1 cellular context compared by ENCODE assay signal in genomic region chr17:38354466-38354865, GRCh38.
TF ChIP-seq lines count a peak whose summit lies in the region.

No MANE protein-coding gene starts in this region.

TF ChIP-seq in GM12878, 131 proteins besides CTCF, POLR2A, EP300 and RAD21:
- TF ChIP-seq NKRF (conservative IDR thresholded peaks at IDR 0.05), result no peak
- no peak for TF ChIP-seq NR2C1 (IDR thresholded peaks at IDR 0.05)
- TF ChIP-seq KDM1A (IDR thresholded peaks at IDR 0.05; ENCODE audit: borderline replicate concordance), result no peak
- no peak for TF ChIP-seq PML (IDR thresholded peaks at IDR 0.05; ENCODE audit: low read length)
- no peak for TF ChIP-seq E2F4 (IDR thresholded peaks at IDR 0.05; ENCODE audit: low read depth, low read length)
- TF ChIP-seq ATF2 (IDR thresholded peaks at IDR 0.05; ENCODE audit: low read length), result no peak
- TF ChIP-seq NR2C2 (IDR thresholded peaks at IDR 0.05; ENCODE audit: borderline replicate concordance, control insufficient read depth, insufficient read length, low read depth), result no peak
- no peak for TF ChIP-seq CREM (IDR thresholded peaks at IDR 0.05; ENCODE audit: low read depth)
- TF ChIP-seq, protein P1, sequence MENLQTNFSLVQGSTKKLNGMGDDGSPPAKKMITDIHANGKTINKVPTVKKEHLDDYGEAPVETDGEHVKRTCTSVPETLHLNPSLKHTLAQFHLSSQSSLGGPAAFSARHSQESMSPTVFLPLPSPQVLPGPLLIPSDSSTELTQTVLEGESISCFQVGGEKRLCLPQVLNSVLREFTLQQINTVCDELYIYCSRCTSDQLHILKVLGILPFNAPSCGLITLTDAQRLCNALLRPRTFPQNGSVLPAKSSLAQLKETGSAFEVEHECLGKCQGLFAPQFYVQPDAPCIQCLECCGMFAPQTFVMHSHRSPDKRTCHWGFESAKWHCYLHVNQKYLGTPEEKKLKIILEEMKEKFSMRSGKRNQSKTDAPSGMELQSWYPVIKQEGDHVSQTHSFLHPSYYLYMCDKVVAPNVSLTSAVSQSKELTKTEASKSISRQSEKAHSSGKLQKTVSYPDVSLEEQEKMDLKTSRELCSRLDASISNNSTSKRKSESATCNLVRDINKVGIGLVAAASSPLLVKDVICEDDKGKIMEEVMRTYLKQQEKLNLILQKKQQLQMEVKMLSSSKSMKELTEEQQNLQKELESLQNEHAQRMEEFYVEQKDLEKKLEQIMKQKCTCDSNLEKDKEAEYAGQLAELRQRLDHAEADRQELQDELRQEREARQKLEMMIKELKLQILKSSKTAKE (IDR thresholded peaks at IDR 0.05; ENCODE audit: low read depth, poor library complexity, severe bottlenecking), result no peak
- no peak for TF ChIP-seq STAT1 (conservative IDR thresholded peaks at IDR 0.05)
- TF ChIP-seq ZNF384 (IDR thresholded peaks at IDR 0.05; ENCODE audit: borderline replicate concordance, low read depth, low read length), result no peak
- no peak for TF ChIP-seq TCF3 (IDR thresholded peaks at IDR 0.05; ENCODE audit: borderline replicate concordance, insufficient read depth, low read depth, low read length)
- TF ChIP-seq, protein P2, sequence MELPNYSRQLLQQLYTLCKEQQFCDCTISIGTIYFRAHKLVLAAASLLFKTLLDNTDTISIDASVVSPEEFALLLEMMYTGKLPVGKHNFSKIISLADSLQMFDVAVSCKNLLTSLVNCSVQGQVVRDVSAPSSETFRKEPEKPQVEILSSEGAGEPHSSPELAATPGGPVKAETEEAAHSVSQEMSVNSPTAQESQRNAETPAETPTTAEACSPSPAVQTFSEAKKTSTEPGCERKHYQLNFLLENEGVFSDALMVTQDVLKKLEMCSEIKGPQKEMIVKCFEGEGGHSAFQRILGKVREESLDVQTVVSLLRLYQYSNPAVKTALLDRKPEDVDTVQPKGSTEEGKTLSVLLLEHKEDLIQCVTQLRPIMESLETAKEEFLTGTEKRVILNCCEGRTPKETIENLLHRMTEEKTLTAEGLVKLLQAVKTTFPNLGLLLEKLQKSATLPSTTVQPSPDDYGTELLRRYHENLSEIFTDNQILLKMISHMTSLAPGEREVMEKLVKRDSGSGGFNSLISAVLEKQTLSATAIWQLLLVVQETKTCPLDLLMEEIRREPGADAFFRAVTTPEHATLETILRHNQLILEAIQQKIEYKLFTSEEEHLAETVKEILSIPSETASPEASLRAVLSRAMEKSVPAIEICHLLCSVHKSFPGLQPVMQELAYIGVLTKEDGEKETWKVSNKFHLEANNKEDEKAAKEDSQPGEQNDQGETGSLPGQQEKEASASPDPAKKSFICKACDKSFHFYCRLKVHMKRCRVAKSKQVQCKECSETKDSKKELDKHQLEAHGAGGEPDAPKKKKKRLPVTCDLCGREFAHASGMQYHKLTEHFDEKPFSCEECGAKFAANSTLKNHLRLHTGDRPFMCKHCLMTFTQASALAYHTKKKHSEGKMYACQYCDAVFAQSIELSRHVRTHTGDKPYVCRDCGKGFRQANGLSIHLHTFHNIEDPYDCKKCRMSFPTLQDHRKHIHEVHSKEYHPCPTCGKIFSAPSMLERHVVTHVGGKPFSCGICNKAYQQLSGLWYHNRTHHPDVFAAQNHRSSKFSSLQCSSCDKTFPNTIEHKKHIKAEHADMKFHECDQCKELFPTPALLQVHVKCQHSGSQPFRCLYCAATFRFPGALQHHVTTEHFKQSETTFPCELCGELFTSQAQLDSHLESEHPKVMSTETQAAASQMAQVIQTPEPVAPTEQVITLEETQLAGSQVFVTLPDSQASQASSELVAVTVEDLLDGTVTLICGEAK (IDR thresholded peaks at IDR 0.05; ENCODE audit: borderline replicate concordance), result no peak
- TF ChIP-seq BRCA1 (IDR thresholded peaks at IDR 0.05; ENCODE audit: low read depth, low read length), result no peak
- no peak for TF ChIP-seq CBX3 (IDR thresholded peaks at IDR 0.05; ENCODE audit: borderline replicate concordance, low read depth)
- TF ChIP-seq SRF (IDR thresholded peaks at IDR 0.05; ENCODE audit: low read depth in 2 of 2, low read length in 2 of 2), result no peak
